11 cellular contexts compared by ENCODE assay signal in the genomic region with DNA sequence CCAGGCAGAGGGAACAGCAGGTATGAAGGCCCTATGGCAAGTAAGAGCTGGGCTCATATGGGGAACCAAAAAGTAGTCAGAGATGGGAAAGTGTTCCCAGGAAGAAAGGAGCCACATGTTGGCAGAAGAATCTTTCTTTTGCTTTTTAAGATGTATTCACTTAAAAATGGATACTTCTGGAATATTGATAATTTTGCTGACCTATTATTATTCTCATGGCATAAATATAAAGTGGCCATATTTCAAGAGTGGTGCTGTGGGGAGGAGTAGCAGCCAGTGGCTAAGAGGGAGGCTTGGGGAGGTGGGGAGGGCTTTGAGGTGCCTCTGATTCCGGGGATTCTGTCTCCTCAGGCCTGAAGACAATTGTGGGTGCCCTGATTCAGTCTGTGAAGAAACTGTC.
"Had no signal": no experiment of that assay in that cellular context is flagged by ENCODE, and none has a peak within 500 bp of the region (broad histone marks: within the 10 kb centered on the region; RNA-seq: fewer than 3 reads in every experiment).

No MANE protein-coding gene starts in this region.

- DNase-seq: GM23248, GOT3, H7, H9, HCEC 1CT, HFFc6 had no signal

- H3K4me3 Mint-ChIP-seq: GM23338, H9, HFFc6 had no signal

- H3K9me3 Mint-ChIP-seq: GM23338, H9, HFFc6 had no signal

- H3K4me2 ChIP-seq: GM23338 had no signal

- H3K9ac ChIP-seq: GM23248 had no signal

- H3K4me3 ChIP-seq: GM23248, GM23338, HAP-1 had no signal

- FAIRE-seq: H1, H54 had no signal

- H3K27ac ChIP-seq: GM23248 had no signal

- ATAC-seq: GM23338, HCT116 had no signal

- H3K9me3 ChIP-seq: HAP-1 had no signal

- H3K27ac Mint-ChIP-seq: GM23338, H9, HFFc6 had no signal

- H2AFZ ChIP-seq: GM23248, GM23338 had no signal

- H3K4me1 Mint-ChIP-seq: GM23338, H9 had no signal

- H3K36me3 ChIP-seq: HAP-1 had no signal

- H3K4me1 ChIP-seq: HAP-1 had no signal
